1 cellular context compared by ENCODE assay signal in genomic region chr20:43508604-43509040, GRCh38.
A peak's percentile ranks its signal among the peaks of the same experiment; 100 is the strongest.
TF ChIP-seq lines count a peak whose summit lies in the region.

No MANE protein-coding gene starts in this region.

TF ChIP-seq in H1, 55 proteins besides CTCF, POLR2A, EP300 and RAD21:
- no peak for TF ChIP-seq SP1 (IDR thresholded peaks at IDR 0.05; ENCODE audit: low read depth, low read length)
- TF ChIP-seq TCF12 (IDR thresholded peaks at IDR 0.05; ENCODE audit: low read depth, low read length): no peak
- TF ChIP-seq TAF1 (IDR thresholded peaks at IDR 0.05; ENCODE audit: low read depth, low read length): peak; percentile 81
- peak; percentile 71; the same call in 1 of the 2 replicates for TF ChIP-seq POLR2AphosphoS5 (IDR thresholded peaks at IDR 0.05; ENCODE audit: low read depth, low read length)
- no peak for TF ChIP-seq CHD1 (IDR thresholded peaks at IDR 0.05; ENCODE audit: low read depth, low read length)
- peak; percentile 80 for TF ChIP-seq TBP (IDR thresholded peaks at IDR 0.05; ENCODE audit: low read depth, low read length)
TF ChIP-seq in H1: peak in this region for 3.
